ENCODE assay signal across 18 cellular contexts in the genomic region with DNA sequence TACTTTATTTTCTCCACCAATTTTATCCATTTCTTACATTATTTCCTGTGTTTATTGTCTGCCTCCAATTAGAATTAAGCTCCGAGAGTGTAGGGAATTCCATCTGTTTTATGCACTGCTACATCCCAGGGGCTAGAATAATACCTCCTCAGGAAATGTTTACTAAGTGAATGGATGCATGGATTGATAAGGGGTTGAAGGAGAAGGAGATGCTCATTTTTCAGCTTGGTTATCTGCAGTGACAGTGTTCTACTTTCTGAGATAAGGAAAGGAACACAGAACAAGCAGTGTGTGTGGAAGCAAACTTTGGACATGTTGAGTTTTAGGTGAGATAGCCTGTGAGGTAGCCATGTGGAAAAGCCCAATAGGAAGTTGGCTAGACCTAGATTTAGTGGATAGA.
DNase-seq lines count a peak whose midpoint lies in the region; ATAC-seq and TF ChIP-seq lines count a peak whose summit lies in the region.
"Had no signal": no experiment of that assay in that cellular context is flagged by ENCODE, and none has a peak within 500 bp of the region (broad histone marks: within the 10 kb centered on the region; RNA-seq: fewer than 3 reads in every experiment).

No MANE protein-coding gene starts in this region.

- H3K4me3 ChIP-seq in HCT116 (replicated peaks in 1 of 2; ENCODE audit: low read depth in 1 of 2, low read length in 2 of 2) (no peak overlapping the region), PC-9 (no peak overlapping the region)
- H3K4me3 ChIP-seq: BLaER1 treated with 17β-estradiol and CSF1 and Interleukin-3, amounts not matched to agents 10 nM and 100 nM; GM12878 had no signal

- H3K36me3 ChIP-seq in HCT116 (ENCODE audit: control insufficient read depth in 1 of 2, insufficient read depth in 2 of 2, low read length in 2 of 2) (peaks cover 0 to 22% of the 10 kb centered on the region in 2 experiments; a peak in 2 of 4 replicates), PC-9 (ENCODE audit: low read depth) (no peaks in the 10 kb centered on the region; the same call in 1 of the 2 replicates)
- H3K36me3 ChIP-seq: BLaER1 treated with 17β-estradiol and CSF1 and Interleukin-3, amounts not matched to agents 10 nM and 100 nM had no signal

- H3K4me1 ChIP-seq in HCT116 (ENCODE audit: control insufficient read depth in 1 of 2, insufficient read depth in 2 of 2, low read length in 2 of 2) (peaks cover 40 to 56% of the 10 kb centered on the region in 2 experiments), PC-9 (replicated peaks; ENCODE audit: insufficient read depth) (peaks cover 50% of the 10 kb centered on the region)

- H3K9me2 ChIP-seq in HCT116 (ENCODE audit: insufficient read depth), result no peaks in the 10 kb centered on the region
- H3K9me2 ChIP-seq in PC-9 (ENCODE audit: insufficient read depth), result no peaks in the 10 kb centered on the region

- no peak overlapping the region for H3K9ac ChIP-seq in HCT116 (ENCODE audit: low read length)
- H3K9ac ChIP-seq: BLaER1 treated with 17β-estradiol and CSF1 and Interleukin-3, amounts not matched to agents 10 nM and 100 nM had no signal

- H3K4me2 ChIP-seq in HCT116 (ENCODE audit: low read length), result no peak overlapping the region
- no peak overlapping the region for H3K4me2 ChIP-seq in PC-9
- H3K4me2 ChIP-seq: BLaER1 treated with 17β-estradiol and CSF1 and Interleukin-3, amounts not matched to agents 10 nM and 100 nM had no signal

- no peak for ATAC-seq in HCT116
- ATAC-seq: CD8-positive, alpha-beta T cell; GM12878; HepG2 had no signal

- TF ChIP-seq CTCF in HCT116 (IDR thresholded peaks at IDR 0.05 in 2 of 3, conservative IDR thresholded peaks at IDR 0.05 in 1 of 3; ENCODE audit: borderline replicate concordance in 1 of 3, insufficient read depth in 1 of 3, low read depth in 2 of 3, low read length in 2 of 3), result no peak
- TF ChIP-seq CTCF in PC-9 (conservative IDR thresholded peaks at IDR 0.05), result no peak
- no peak for TF ChIP-seq CTCF in GM13977 (IDR thresholded peaks at IDR 0.05; ENCODE audit: extremely low read depth, insufficient read depth, missing control alignments)

- POLR2A ChIA-PET in HCT116 (lab: Charles Lee) (interaction anchor here (0.8 to 1.4 kb wide), 3 partner anchors 11 to 57 kb away, joined by 3 to 4 read pairs (median 3); no protein-coding TSS in a partner anchor), PC-9 (lab: Charles Lee; ENCODE audit: unreplicated experiment) (no interaction called here)

- TF ChIP-seq POLR2A in HCT116 (IDR thresholded peaks at IDR 0.05; ENCODE audit: borderline replicate concordance, extremely low read depth, insufficient read depth, insufficient read length), result no peak

- H3K9me3 ChIP-seq in HCT116 (ENCODE audit: control insufficient read depth in 1 of 2, insufficient read depth in 1 of 2, low read depth in 1 of 2, low read length in 2 of 2) (peaks cover 0 to 13% of the 10 kb centered on the region in 2 experiments; a peak in 1 of 4 replicates), PC-9 (ENCODE audit: insufficient read depth, low read depth) (peaks cover 15% of the 10 kb centered on the region)

- BruUV-seq in HCT116 (replicated peaks; lab: Mats Ljungman, UMichigan), result no TSS peak
- BruUV-seq in PC-9 (replicated peaks; lab: Mats Ljungman, UMichigan), result no TSS peak

- H4K20me1 ChIP-seq in HCT116 (ENCODE audit: insufficient read depth), result no peaks in the 10 kb centered on the region
- H4K20me1 ChIP-seq in PC-9 (ENCODE audit: insufficient read depth), result no peaks in the 10 kb centered on the region
- H4K20me1 ChIP-seq: BLaER1 treated with 17β-estradiol and CSF1 and Interleukin-3, amounts not matched to agents 10 nM and 100 nM had no signal

- intact Hi-C loops in HCT116 (cut with micrococcal nuclease) (no loop called here), PC-9 (cut with micrococcal nuclease; ENCODE audit: unreplicated experiment) (no loop called here)

- DNase-seq in HCT116 (ENCODE audit: low read depth, low spot score) (no peak), PC-9 (no peak), dermis blood vessel endothelial cell (peak; percentile 23), pulmonary artery endothelial cell (ENCODE audit: low read depth, low spot score) (peak; percentile 44), NCI-H187 (lab: John Stamatoyannopoulos, UW) (no peak), GM13977 (ENCODE audit: low spot score) (no peak), NOMO-1 (lab: John Stamatoyannopoulos, UW; ENCODE audit: unreplicated experiment in 2 of 2) (no peak), foreskin melanocyte (no peak)
- DNase-seq: CD8-positive, alpha-beta T cell; DMS 273 treated with DMSO at 0.1 percent for 48 hours; DMS53; DND-41; EL; GOT3; H7 had no signal

- peaks cover 45% of the 10 kb centered on the region for H3F3A ChIP-seq in PC-9 (ENCODE audit: insufficient read depth, low read depth)

- H2AFZ ChIP-seq in HCT116 (ENCODE audit: low read depth, low read length, poor library complexity, severe bottlenecking) (peak overlapping the region; percentile 42), PC-9 (no peak overlapping the region)

- in situ Hi-C loops in GM13977 (cut with MboI; ENCODE audit: low pct_unique_long_range_greater_than_20kb, low sequenced_read_pairs, unreplicated experiment), result no loop called here

- H3K27ac ChIP-seq in HCT116 (ENCODE audit: low read depth, low read length) (peak overlapping the region; percentile 100; the same call in 1 of the 2 replicates), PC-9 (peak overlapping the region; percentile 98)
- H3K27ac ChIP-seq: BLaER1 treated with 17β-estradiol and CSF1 and Interleukin-3, amounts not matched to agents 10 nM and 100 nM had no signal

- RAD21 ChIA-PET in HCT116 (lab: Charles Lee; ENCODE audit: low non-redundant PET in 1 of 2, low total read pairs in 2 of 2, uncharacterized antibody in 2 of 2, unreplicated experiment in 2 of 2), result no interaction called here

- CTCF ChIA-PET in HCT116 (lab: Charles Lee), result no interaction called here
- CTCF ChIA-PET in PC-9 (lab: Charles Lee), result interaction anchor here (0.6 kb wide), 1 partner anchor 277 kb away, joined by 3 read pairs; no protein-coding TSS in a partner anchor

- H3K27me3 ChIP-seq in HCT116 (ENCODE audit: insufficient read depth, low read length) (no peaks in the 10 kb centered on the region), PC-9 (ENCODE audit: insufficient read depth, low read depth) (no peaks in the 10 kb centered on the region)

- H3K79me2 ChIP-seq in HCT116 (ENCODE audit: insufficient read depth, low read length) (no peaks in the 10 kb centered on the region), PC-9 (ENCODE audit: low read depth) (no peaks in the 10 kb centered on the region)

- TF ChIP-seq RAD21 in HCT116 (IDR thresholded peaks at IDR 0.05; ENCODE audit: low read depth), result no peak

TF ChIP-seq in HCT116, 20 proteins besides CTCF, POLR2A, EP300 and RAD21 (continues in another document):
- TF ChIP-seq SIN3A (IDR thresholded peaks at IDR 0.05; ENCODE audit: low read depth) (no peak), EGR1 (IDR thresholded peaks at IDR 0.05; ENCODE audit: low read depth) (no peak), SRF (IDR thresholded peaks at IDR 0.05; ENCODE audit: low read depth) (no peak), CBX3 (IDR thresholded peaks at IDR 0.05; ENCODE audit: low read depth) (no peak), POLR2AphosphoS5 (IDR thresholded peaks at IDR 0.05; ENCODE audit: low read depth, low read length) (no peak), JUND (IDR thresholded peaks at IDR 0.05) (no peak), ZFX (IDR thresholded peaks at IDR 0.05) (no peak), CEBPB (IDR thresholded peaks at IDR 0.05; ENCODE audit: low read depth) (no peak), FOSL1 (IDR thresholded peaks at IDR 0.05; ENCODE audit: low read depth) (no peak), ZNF274 (IDR thresholded peaks at IDR 0.05; ENCODE audit: low read depth, low read length) (no peak), YY1 (IDR thresholded peaks at IDR 0.05; ENCODE audit: extremely low read depth, insufficient replicate concordance, low read depth, low read length) (no peak), TCF7L2 (IDR thresholded peaks at IDR 0.05; ENCODE audit: borderline replicate concordance, extremely low read depth, insufficient read depth, insufficient read length) (no peak), EZH2 (IDR thresholded peaks at IDR 0.05) (no peak)
- TF ChIP-seq, protein P1, sequence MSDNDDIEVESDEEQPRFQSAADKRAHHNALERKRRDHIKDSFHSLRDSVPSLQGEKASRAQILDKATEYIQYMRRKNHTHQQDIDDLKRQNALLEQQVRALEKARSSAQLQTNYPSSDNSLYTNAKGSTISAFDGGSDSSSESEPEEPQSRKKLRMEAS (IDR thresholded peaks at IDR 0.05), result no peak
- TF ChIP-seq, protein P2, sequence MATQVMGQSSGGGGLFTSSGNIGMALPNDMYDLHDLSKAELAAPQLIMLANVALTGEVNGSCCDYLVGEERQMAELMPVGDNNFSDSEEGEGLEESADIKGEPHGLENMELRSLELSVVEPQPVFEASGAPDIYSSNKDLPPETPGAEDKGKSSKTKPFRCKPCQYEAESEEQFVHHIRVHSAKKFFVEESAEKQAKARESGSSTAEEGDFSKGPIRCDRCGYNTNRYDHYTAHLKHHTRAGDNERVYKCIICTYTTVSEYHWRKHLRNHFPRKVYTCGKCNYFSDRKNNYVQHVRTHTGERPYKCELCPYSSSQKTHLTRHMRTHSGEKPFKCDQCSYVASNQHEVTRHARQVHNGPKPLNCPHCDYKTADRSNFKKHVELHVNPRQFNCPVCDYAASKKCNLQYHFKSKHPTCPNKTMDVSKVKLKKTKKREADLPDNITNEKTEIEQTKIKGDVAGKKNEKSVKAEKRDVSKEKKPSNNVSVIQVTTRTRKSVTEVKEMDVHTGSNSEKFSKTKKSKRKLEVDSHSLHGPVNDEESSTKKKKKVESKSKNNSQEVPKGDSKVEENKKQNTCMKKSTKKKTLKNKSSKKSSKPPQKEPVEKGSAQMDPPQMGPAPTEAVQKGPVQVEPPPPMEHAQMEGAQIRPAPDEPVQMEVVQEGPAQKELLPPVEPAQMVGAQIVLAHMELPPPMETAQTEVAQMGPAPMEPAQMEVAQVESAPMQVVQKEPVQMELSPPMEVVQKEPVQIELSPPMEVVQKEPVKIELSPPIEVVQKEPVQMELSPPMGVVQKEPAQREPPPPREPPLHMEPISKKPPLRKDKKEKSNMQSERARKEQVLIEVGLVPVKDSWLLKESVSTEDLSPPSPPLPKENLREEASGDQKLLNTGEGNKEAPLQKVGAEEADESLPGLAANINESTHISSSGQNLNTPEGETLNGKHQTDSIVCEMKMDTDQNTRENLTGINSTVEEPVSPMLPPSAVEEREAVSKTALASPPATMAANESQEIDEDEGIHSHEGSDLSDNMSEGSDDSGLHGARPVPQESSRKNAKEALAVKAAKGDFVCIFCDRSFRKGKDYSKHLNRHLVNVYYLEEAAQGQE (IDR thresholded peaks at IDR 0.05; ENCODE audit: low read depth), result no peak
- TF ChIP-seq, protein P3, sequence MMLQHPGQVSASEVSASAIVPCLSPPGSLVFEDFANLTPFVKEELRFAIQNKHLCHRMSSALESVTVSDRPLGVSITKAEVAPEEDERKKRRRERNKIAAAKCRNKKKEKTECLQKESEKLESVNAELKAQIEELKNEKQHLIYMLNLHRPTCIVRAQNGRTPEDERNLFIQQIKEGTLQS (IDR thresholded peaks at IDR 0.05), result no peak

Comparison
In these comparisons a context has a peak if more than half of its experiments do, and no peak if none do; other contexts are left out.
1. DNase-seq: peak in dermis blood vessel endothelial cell (single experiment) and pulmonary artery endothelial cell (single experiment); none in HCT116 (single experiment), PC-9 (0 of 2), NCI-H187 (0 of 2), GM13977 (single experiment), NOMO-1 (0 of 2) and foreskin melanocyte (single experiment).